1 cellular context compared by ENCODE assay signal in the genomic region with DNA sequence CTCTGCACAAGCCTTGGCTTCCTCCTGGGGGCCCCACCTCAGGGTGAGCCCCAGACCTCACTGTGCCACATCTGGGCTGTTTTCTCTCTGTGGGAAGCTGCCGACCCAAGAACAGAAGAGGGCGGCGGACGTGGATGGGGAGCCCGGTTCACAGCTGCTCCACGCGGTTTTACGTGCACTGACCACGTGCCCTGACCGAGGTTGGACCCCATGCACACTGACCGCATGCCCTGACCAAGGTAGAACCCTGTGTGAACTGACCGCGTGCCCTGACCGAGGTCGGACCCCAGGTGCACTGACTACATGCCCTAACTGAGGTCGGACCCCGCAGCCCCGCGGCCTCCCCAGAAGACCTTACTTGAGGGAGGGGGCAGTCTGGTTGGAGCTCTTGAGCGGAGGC.
TF ChIP-seq lines count a peak whose summit lies in the region.

No MANE protein-coding gene starts in this region.

TF ChIP-seq in HepG2, 621 proteins besides CTCF, POLR2A, EP300 and RAD21:
- TF ChIP-seq, protein P1, sequence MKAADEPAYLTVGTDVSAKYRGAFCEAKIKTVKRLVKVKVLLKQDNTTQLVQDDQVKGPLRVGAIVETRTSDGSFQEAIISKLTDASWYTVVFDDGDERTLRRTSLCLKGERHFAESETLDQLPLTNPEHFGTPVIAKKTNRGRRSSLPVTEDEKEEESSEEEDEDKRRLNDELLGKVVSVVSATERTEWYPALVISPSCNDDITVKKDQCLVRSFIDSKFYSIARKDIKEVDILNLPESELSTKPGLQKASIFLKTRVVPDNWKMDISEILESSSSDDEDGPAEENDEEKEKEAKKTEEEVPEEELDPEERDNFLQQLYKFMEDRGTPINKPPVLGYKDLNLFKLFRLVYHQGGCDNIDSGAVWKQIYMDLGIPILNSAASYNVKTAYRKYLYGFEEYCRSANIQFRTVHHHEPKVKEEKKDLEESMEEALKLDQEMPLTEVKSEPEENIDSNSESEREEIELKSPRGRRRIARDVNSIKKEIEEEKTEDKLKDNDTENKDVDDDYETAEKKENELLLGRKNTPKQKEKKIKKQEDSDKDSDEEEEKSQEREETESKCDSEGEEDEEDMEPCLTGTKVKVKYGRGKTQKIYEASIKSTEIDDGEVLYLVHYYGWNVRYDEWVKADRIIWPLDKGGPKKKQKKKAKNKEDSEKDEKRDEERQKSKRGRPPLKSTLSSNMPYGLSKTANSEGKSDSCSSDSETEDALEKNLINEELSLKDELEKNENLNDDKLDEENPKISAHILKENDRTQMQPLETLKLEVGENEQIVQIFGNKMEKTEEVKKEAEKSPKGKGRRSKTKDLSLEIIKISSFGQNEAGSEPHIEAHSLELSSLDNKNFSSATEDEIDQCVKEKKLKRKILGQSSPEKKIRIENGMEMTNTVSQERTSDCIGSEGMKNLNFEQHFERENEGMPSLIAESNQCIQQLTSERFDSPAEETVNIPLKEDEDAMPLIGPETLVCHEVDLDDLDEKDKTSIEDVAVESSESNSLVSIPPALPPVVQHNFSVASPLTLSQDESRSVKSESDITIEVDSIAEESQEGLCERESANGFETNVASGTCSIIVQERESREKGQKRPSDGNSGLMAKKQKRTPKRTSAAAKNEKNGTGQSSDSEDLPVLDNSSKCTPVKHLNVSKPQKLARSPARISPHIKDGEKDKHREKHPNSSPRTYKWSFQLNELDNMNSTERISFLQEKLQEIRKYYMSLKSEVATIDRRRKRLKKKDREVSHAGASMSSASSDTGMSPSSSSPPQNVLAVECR (CRISPR knock-in tag; IDR thresholded peaks at IDR 0.05; ENCODE audit: borderline replicate concordance): 0 out of 2 replicates have a peak, but pooled peaks have one; percentile 16
- no peak for TF ChIP-seq PRDM15 (CRISPR knock-in tag; IDR thresholded peaks at IDR 0.05)
